Comparison of ENCODE assay signal across 1 cellular context in the genomic region with DNA sequence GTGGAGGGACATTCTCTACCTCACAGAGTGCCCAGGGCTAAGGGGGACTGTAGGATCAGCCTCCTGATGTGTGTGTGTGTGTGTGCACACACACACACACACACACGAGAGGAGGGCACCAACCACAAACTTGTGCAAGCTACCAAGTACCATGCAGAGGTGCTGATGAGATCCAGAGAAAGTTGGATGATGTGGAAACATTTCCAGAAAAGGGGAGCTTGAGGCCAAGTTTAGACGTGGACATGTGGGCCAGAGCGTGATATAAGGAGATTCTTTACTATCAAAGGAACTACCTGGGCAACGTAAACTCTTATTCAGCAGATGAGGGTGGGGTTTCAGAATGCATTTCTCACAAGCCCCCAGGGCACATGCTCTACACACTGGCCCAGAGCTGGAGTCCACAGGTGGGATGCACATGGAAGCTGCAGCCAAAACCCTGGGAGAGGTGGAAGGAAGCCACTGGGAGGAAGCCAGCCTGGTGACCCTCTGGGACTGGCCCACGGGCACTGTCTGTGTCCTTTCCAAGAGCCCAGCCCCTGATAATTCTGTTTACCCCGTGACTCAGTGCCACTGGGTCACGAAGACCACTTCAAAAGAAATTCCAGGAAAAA.
TF ChIP-seq lines count a peak whose summit lies in the region.

No MANE protein-coding gene starts in this region.

TF ChIP-seq in HepG2, 621 proteins besides CTCF, POLR2A, EP300 and RAD21 (continued from another document):
- TF ChIP-seq, protein P1, sequence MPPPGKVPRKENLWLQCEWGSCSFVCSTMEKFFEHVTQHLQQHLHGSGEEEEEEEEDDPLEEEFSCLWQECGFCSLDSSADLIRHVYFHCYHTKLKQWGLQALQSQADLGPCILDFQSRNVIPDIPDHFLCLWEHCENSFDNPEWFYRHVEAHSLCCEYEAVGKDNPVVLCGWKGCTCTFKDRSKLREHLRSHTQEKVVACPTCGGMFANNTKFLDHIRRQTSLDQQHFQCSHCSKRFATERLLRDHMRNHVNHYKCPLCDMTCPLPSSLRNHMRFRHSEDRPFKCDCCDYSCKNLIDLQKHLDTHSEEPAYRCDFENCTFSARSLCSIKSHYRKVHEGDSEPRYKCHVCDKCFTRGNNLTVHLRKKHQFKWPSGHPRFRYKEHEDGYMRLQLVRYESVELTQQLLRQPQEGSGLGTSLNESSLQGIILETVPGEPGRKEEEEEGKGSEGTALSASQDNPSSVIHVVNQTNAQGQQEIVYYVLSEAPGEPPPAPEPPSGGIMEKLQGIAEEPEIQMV (CRISPR knock-in tag; IDR thresholded peaks at IDR 0.05; ENCODE audit: low read depth), result no peak
- TF ChIP-seq, protein P2, sequence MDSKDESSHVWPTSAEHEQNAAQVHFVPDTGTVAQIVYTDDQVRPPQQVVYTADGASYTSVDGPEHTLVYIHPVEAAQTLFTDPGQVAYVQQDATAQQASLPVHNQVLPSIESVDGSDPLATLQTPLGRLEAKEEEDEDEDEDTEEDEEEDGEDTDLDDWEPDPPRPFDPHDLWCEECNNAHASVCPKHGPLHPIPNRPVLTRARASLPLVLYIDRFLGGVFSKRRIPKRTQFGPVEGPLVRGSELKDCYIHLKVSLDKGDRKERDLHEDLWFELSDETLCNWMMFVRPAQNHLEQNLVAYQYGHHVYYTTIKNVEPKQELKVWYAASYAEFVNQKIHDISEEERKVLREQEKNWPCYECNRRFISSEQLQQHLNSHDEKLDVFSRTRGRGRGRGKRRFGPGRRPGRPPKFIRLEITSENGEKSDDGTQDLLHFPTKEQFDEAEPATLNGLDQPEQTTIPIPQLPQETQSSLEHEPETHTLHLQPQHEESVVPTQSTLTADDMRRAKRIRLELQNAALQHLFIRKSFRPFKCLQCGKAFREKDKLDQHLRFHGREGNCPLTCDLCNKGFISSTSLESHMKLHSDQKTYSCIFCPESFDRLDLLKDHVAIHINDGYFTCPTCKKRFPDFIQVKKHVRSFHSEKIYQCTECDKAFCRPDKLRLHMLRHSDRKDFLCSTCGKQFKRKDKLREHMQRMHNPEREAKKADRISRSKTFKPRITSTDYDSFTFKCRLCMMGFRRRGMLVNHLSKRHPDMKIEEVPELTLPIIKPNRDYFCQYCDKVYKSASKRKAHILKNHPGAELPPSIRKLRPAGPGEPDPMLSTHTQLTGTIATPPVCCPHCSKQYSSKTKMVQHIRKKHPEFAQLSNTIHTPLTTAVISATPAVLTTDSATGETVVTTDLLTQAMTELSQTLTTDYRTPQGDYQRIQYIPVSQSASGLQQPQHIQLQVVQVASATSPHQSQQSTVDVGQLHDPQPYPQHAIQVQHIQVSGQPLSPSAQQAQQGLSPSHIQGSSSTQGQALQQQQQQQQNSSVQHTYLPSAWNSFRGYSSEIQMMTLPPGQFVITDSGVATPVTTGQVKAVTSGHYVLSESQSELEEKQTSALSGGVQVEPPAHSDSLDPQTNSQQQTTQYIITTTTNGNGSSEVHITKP (CRISPR knock-in tag; IDR thresholded peaks at IDR 0.05; ENCODE audit: low read depth), result peak; percentile 67; the same call in 1 of the 2 replicates
